Comparison of ENCODE assay signal across 8 cellular contexts in genomic region chr11:73307323-73308002, GRCh38. TPM values are rescaled to one million over a fixed set of nuclear protein-coding genes. Genes with fewer than 3 reads are reported as not detected.
DNase-seq lines count a peak whose midpoint lies in the region; ATAC-seq and TF ChIP-seq lines count a peak whose summit lies in the region.

No MANE protein-coding gene starts in this region.

- no peaks in the 10 kb centered on the region for H3K36me3 Mint-ChIP-seq in activated CD8-positive, alpha-beta T cell treated with anti-CD3 and anti-CD28 coated beads for 36 hours (ENCODE audit: low read depth)

- CTCF ChIA-PET in BJ (lab: Yijun Ruan, JAX), result interaction anchor here (0.7 to 11.3 kb wide), 34 partner anchors 8 to 382 kb away, joined by 3 to 259 read pairs (median 6); no protein-coding TSS in a partner anchor
- CTCF ChIA-PET in activated CD8-positive, alpha-beta T cell treated with anti-CD3 and anti-CD28 coated beads for 36 hours (lab: Charles Lee), result interaction anchor here (0.6 to 6.6 kb wide), 34 partner anchors 9 to 447 kb away, joined by 3 to 123 read pairs (median 4); partner anchors contain the start of gene RELT

- peaks cover 12% of the 10 kb centered on the region for H3K36me3 ChIP-seq in BJ (ENCODE audit: control insufficient read depth, insufficient read depth, low read length)

- peaks cover 6% of the 10 kb centered on the region for H3K4me1 Mint-ChIP-seq in activated CD8-positive, alpha-beta T cell treated with anti-CD3 and anti-CD28 coated beads for 36 hours (ENCODE audit: low read depth)

- DNase-seq in BJ (ENCODE audit: low read depth) (peak; percentile 90), NCI-H774 (lab: John Stamatoyannopoulos, UW) (peak; percentile 94), lung microvascular endothelial cell (ENCODE audit: low read depth in 2 of 2) (peak; percentile 99)
- peak; percentile 97 for DNase-seq in activated CD8-positive, alpha-beta T cell treated with anti-CD3 and anti-CD28 coated beads for 36 hours
- peak; percentile 84 for DNase-seq in effector CD4-positive, alpha-beta T cell
- DNase-seq in stimulated activated CD4-positive, alpha-beta T cell treated with anti-CD3 and anti-CD28 coated beads, TNF-alpha, amount 100 ng/mL, for 4 hours (ENCODE audit: low read depth in 3 of 3), result peak; percentile 78 to 84 (median 83)

- peak overlapping the region; percentile 80 for H3K4me3 ChIP-seq in BJ (ENCODE audit: low read depth, low read length)

- no peaks in the 10 kb centered on the region for H3K27me3 ChIP-seq in BJ (ENCODE audit: control insufficient read depth, insufficient read depth, low read length)

- no peaks in the 10 kb centered on the region for H3K9me3 Mint-ChIP-seq in activated CD8-positive, alpha-beta T cell treated with anti-CD3 and anti-CD28 coated beads for 36 hours

- peaks cover 16% of the 10 kb centered on the region for H3K27me3 Mint-ChIP-seq in activated CD8-positive, alpha-beta T cell treated with anti-CD3 and anti-CD28 coated beads for 36 hours

- TF ChIP-seq CTCF in BJ (IDR thresholded peaks at IDR 0.05; ENCODE audit: insufficient read depth, low read depth, low read length), result peak; percentile 89
- TF ChIP-seq CTCF in activated CD8-positive, alpha-beta T cell treated with anti-CD3 and anti-CD28 coated beads for 36 hours (IDR thresholded peaks at IDR 0.05), result peak; percentile 62

- POLR2A ChIA-PET in BJ (lab: Charles Lee), result interaction anchor here (0.6 to 1.8 kb wide), 8 partner anchors 16 to 585 kb away, joined by 3 to 19 read pairs (median 8); partner anchors contain the start of gene RAB6A
- POLR2A ChIA-PET in activated CD8-positive, alpha-beta T cell treated with anti-CD3 and anti-CD28 coated beads for 36 hours (lab: Charles Lee), result interaction anchor here (0.6 to 1.3 kb wide), 6 partner anchors 12 to 28 kb away, joined by 3 to 5 read pairs (median 4); no protein-coding TSS in a partner anchor

- peak; percentile 39 for ATAC-seq in GM19328 (IDR thresholded peaks at IDR 0.05; ENCODE audit: unreplicated experiment)
- peak; percentile 63 for ATAC-seq in HG03571 (IDR thresholded peaks at IDR 0.05; ENCODE audit: unreplicated experiment)
- ATAC-seq in activated CD8-positive, alpha-beta T cell treated with anti-CD3 and anti-CD28 coated beads for 36 hours, result peak; percentile 81

- intact Hi-C loops in activated CD8-positive, alpha-beta T cell treated with anti-CD3 and anti-CD28 coated beads for 36 hours (cut with micrococcal nuclease), result loop anchor here (2.0 kb wide), 1 partner anchor 29 kb away; no protein-coding TSS in a partner anchor

- peak overlapping the region; percentile 78 for H3K4me3 Mint-ChIP-seq in activated CD8-positive, alpha-beta T cell treated with anti-CD3 and anti-CD28 coated beads for 36 hours

- no peak overlapping the region for H3K27ac Mint-ChIP-seq in activated CD8-positive, alpha-beta T cell treated with anti-CD3 and anti-CD28 coated beads for 36 hours

RNA-seq across cellular contexts. Expression of gene ARHGEF17, which starts 0.6 kb away (rescaled TPM):
- 50.3 and 85.7 TPM in 2 replicates for polyA plus RNA-seq in BJ (2011; rRNA removed)
- polyA minus RNA-seq in BJ (2011; rRNA and poly(A)+ RNA removed), result 92.9 and 102 TPM in 2 replicates
- under 1 TPM; 0.07 to 0.41 TPM for total RNA-seq in activated CD8-positive, alpha-beta T cell treated with anti-CD3 and anti-CD28 coated beads for 36 hours
- 28.0 and 30.7 TPM in 2 replicates for total RNA-seq in lung microvascular endothelial cell

RNA-seq across cellular contexts. Expression of gene P2RY6, which starts 35.3 kb away (rescaled TPM):
- polyA plus RNA-seq in BJ (2011; rRNA removed), result 0.56 and 1.5 TPM in 2 replicates
- polyA minus RNA-seq in BJ (2011; rRNA and poly(A)+ RNA removed), result 0.46 and 0.90 TPM in 2 replicates
- not detected for total RNA-seq in activated CD8-positive, alpha-beta T cell treated with anti-CD3 and anti-CD28 coated beads for 36 hours
- 0.20 and 0.22 TPM in 2 replicates for total RNA-seq in lung microvascular endothelial cell

Comparison
In these comparisons a context has a peak if more than half of its experiments do, and no peak if none do; other contexts are left out.
1. Peak in every context shown above with its lines: DNase-seq, ATAC-seq and H3K4me3 ChIP-seq.
2. RNA of gene ARHGEF17, which starts 0.6 kb away (total RNA-seq): 28.0 to 30.7 TPM in lung microvascular endothelial cell; 0.07 to 0.41 TPM in activated CD8-positive, alpha-beta T cell treated with anti-CD3 and anti-CD28 coated beads for 36 hours; every median in the first group is over 10 times any median in the second.